ENCODE assay signal across 15 cellular contexts in the genomic region with DNA sequence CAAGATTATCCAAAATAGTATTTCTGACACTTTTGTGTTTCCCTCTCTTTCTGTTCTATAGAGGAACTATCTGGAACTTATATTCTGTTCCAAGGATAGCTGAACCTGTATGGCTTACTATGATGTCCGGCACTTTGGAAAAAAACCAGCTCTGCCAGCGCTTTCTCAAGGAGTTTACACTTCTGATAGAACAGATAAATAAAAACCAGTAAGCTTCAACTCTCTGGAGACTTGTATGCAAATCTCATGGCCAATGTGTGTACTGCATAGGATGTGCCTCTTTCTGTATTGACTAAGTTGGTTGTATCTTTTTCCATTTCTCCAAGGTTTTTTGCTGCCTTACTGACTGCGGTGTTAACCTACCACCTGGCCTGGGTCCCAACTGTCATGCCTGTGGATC.
DNase-seq lines count a peak whose midpoint lies in the region; ATAC-seq and TF ChIP-seq lines count a peak whose summit lies in the region.
"Had no signal": no experiment of that assay in that cellular context is flagged by ENCODE, and none has a peak within 500 bp of the region (broad histone marks: within the 10 kb centered on the region; RNA-seq: fewer than 3 reads in every experiment).

No MANE protein-coding gene starts in this region.

- H3K4me3 Mint-ChIP-seq in CD14-positive monocyte: no peak overlapping the region
- H3K4me3 Mint-ChIP-seq: naive B cell; T-helper 1 cell treated with Interleukin-12 subunit alpha and Interleukin-12 subunit beta and Interleukin-4 antibody, amounts not matched to agents 30 μg/mL and 1 μg/mL, for 36 hours had no signal

- no peaks in the 10 kb centered on the region for H3K27me3 Mint-ChIP-seq in CD14-positive monocyte (ENCODE audit: low read depth in 3 of 3)

- DNase-seq in NAMALWA (ENCODE audit: low spot score) (peak; percentile 69), hepatic stellate cell (ENCODE audit: low spot score) (no peak), CD14-positive monocyte (ENCODE audit: low spot score) (no peak), NCI-H748 (lab: John Stamatoyannopoulos, UW; ENCODE audit: unreplicated experiment) (no peak)
- DNase-seq: aorta, DMS153, left colon, naive B cell, NCI-H1694 treated with DMSO at 0.1 percent for 48 hours had no signal

- peaks cover 58 to 64% of the 10 kb centered on the region in 2 donors for H3K36me3 Mint-ChIP-seq in CD14-positive monocyte
- H3K36me3 Mint-ChIP-seq: naive B cell had no signal

- ATAC-seq in GM18867 (IDR thresholded peaks at IDR 0.05; ENCODE audit: unreplicated experiment) (peak; percentile 72), GM21423 (IDR thresholded peaks at IDR 0.05; ENCODE audit: unreplicated experiment) (peak; percentile 39), HG02981 (IDR thresholded peaks at IDR 0.05; ENCODE audit: unreplicated experiment) (peak; percentile 51), GM18858 (IDR thresholded peaks at IDR 0.05; ENCODE audit: unreplicated experiment) (no peak)
- ATAC-seq: esophagus mucosa, left colon had no signal

- no peaks in the 10 kb centered on the region for H3K9me3 Mint-ChIP-seq in CD14-positive monocyte
- H3K9me3 Mint-ChIP-seq: naive B cell; T-helper 1 cell treated with Interleukin-12 subunit alpha and Interleukin-12 subunit beta and Interleukin-4 antibody, amounts not matched to agents 30 μg/mL and 1 μg/mL, for 36 hours had no signal

- H3K4me1 Mint-ChIP-seq in CD14-positive monocyte: peaks cover 10% of the 10 kb centered on the region
- H3K4me1 Mint-ChIP-seq: naive B cell had no signal

- intact Hi-C loops in CD14-positive monocyte (cut with micrococcal nuclease): no loop called here

- no peak overlapping the region for H3K27ac Mint-ChIP-seq in CD14-positive monocyte
- H3K27ac Mint-ChIP-seq: naive B cell; T-helper 1 cell treated with Interleukin-12 subunit alpha and Interleukin-12 subunit beta and Interleukin-4 antibody, amounts not matched to agents 30 μg/mL and 1 μg/mL, for 36 hours had no signal

- TF ChIP-seq CTCF in CD14-positive monocyte (IDR thresholded peaks at IDR 0.05): no peak
